In the genomic region with DNA sequence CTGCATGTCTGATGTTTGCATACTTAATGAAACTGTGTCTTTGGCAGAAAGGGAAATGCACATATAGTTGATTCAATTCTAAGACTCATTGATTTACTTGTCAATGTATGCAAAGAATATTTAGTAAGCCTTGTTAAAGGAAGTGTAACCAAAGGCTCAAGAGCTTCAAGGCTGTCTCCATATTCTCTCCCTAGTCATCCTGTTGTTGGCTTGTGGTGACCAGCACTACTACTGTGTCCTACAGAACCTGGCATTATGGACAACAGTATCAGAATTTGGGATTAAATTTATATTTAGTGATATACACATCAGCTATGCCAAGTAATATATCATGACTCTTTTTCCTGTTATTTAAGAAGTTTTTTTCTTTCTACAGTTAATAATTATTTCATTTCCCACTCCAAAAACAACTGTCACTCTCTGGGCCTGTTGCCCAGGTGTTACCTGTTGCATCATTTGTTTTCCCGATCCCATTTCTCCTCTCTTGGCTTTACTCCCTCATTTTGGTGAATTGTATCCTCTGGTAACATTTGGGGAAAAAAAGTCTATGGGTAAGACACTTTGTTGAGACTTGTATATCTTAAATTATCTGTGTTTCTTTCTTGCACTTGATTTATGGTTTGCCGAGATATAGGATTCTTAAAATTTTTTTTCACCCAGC, we compare ENCODE assay signal across 17 cellular contexts.
"Had no signal": no experiment of that assay in that cellular context is flagged by ENCODE, and none has a peak within 500 bp of the region (broad histone marks: within the 10 kb centered on the region; RNA-seq: fewer than 3 reads in every experiment).

No MANE protein-coding gene starts in this region.

- H3K9me3 ChIP-seq: colonic mucosa, pancreas had no signal

- ATAC-seq: heart right ventricle; left lung; lower lobe of right lung; natural killer cell treated with Interleukin-12 subunit alpha and Interleukin-12 subunit beta and Interleukin-15 and Interleukin-18, amount 100 ng/mL, for 72 hours; pancreas; right cardiac atrium had no signal

- H3K4me2 ChIP-seq: neural progenitor cell, smooth muscle cell had no signal

- H3K4me3 ChIP-seq: colonic mucosa, heart right ventricle, left lung, lower lobe of right lung, neural progenitor cell, pancreas, smooth muscle cell had no signal

- H3K36me3 ChIP-seq: colonic mucosa, heart right ventricle, left lung, lower lobe of right lung, neural progenitor cell, pancreas had no signal

- H3K4me1 ChIP-seq: colonic mucosa, heart right ventricle, left lung, lower lobe of right lung, pancreas had no signal

- H3K27ac ChIP-seq: colonic mucosa, heart right ventricle, left lung, lower lobe of right lung, neural progenitor cell, pancreas had no signal

- H3K9ac ChIP-seq: neural progenitor cell had no signal

- DNase-seq: colonic mucosa; dermis blood vessel endothelial cell; effector CD4-positive, alpha-beta T cell; endodermal cell; heart right ventricle; hypothalamus; left lung; lower lobe of right lung; nucleus accumbens; pancreas; right cardiac atrium; stimulated activated CD4-positive, alpha-beta T cell treated with anti-CD3 and anti-CD28 coated beads, Interleukin-2, amount 100 ng/mL, for 48 hours; stimulated activated naive CD4-positive, alpha-beta T cell treated with Interleukin-2 at 50 U/mL for 16 hours; trophoblast cell had no signal

- H3K27me3 ChIP-seq: colonic mucosa, heart right ventricle, left lung, neural progenitor cell, pancreas had no signal

- H2AFZ ChIP-seq: neural progenitor cell had no signal
